Comparison of ENCODE assay signal across 11 cellular contexts in the genomic region with DNA sequence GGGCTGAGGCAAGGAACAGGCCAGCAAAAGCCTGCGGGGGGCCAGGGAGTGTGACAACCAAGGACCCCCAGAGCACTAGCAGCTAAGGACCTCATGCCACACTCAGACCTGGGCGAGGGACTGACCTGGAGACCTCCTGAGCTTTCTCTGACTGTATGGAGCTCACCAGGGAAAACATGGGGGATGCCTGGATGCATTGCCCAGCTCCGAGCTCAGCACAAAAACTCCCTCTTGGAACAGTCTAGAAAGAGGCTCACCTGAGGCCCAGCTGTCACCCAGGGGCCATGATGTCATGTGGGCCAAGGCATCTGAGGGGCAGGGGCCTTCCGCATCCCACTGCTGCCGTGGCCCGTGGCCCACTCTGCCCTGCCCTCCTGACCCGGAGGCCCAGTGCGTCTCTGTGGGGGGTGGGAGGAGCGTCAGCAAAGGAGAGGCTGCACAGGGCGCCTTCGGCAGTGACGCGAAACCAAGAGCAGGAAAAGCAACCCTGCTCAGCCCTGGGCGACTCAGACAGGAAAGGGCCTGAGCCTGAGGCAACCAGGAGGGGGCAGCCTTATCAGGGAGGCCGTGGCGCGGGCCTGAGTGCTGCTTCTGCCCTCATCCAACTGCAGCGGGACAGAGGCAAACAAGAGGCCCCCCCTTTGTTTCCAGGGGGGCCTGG. TPM values are rescaled to one million over a fixed set of nuclear protein-coding genes. Genes with fewer than 3 reads are reported as not detected.
DNase-seq lines count a peak whose midpoint lies in the region; ATAC-seq and TF ChIP-seq lines count a peak whose summit lies in the region.
"Had no signal": no experiment of that assay in that cellular context is flagged by ENCODE, and none has a peak within 500 bp of the region (broad histone marks: within the 10 kb centered on the region; RNA-seq: fewer than 3 reads in every experiment).

No MANE protein-coding gene starts in this region.

- in situ Hi-C loops in GM23248 (cut with MboI): no loop called here

- H3K9me3 Mint-ChIP-seq in natural killer cell: no peaks in the 10 kb centered on the region
- H3K9me3 Mint-ChIP-seq: mesothelial cell of epicardium had no signal

- H3K27me3 Mint-ChIP-seq in natural killer cell (ENCODE audit: low read depth in 2 of 2): no peaks in the 10 kb centered on the region

- no peak overlapping the region for H3K4me2 ChIP-seq in GM23248 (ENCODE audit: unreplicated experiment)

- H3K27ac Mint-ChIP-seq in natural killer cell: peak overlapping the region; percentile 74 to 99
- H3K27ac Mint-ChIP-seq: mesothelial cell of epicardium had no signal

- no peaks in the 10 kb centered on the region for H3F3A ChIP-seq in GM23248 (ENCODE audit: insufficient read depth)

- no peaks in the 10 kb centered on the region for H4K20me1 ChIP-seq in GM23248 (ENCODE audit: insufficient read depth)

- no peaks in the 10 kb centered on the region for H3K27me3 ChIP-seq in thymus (ENCODE audit: control insufficient read depth, insufficient read depth)
- H3K27me3 ChIP-seq in GM23248 (replicated peaks; ENCODE audit: insufficient read depth): no peaks in the 10 kb centered on the region

- WGBS in thymus: 88% methylated on average over 18 of the region's 18 CpGs
- 90 to 93% methylated on average over 18 of the region's 18 CpGs for WGBS in GM23248 (ENCODE audit: low coverage in 1 of 2, low lambda C conversion rate in 2 of 2, missing lambda C conversion rate in 2 of 2), 2 experiments

- H3K9me3 ChIP-seq in thymus (ENCODE audit: control insufficient read depth) (no peaks in the 10 kb centered on the region), GM23248 (ENCODE audit: low read depth) (no peaks in the 10 kb centered on the region)

- no peak overlapping the region for H3K4me3 Mint-ChIP-seq in natural killer cell
- H3K4me3 Mint-ChIP-seq: mesothelial cell of epicardium had no signal

- no peak overlapping the region for H2AFZ ChIP-seq in GM23248

- no peaks in the 10 kb centered on the region for H3K36me3 Mint-ChIP-seq in natural killer cell
- H3K36me3 Mint-ChIP-seq: mesothelial cell of epicardium had no signal

- H3K36me3 ChIP-seq in thymus (ENCODE audit: control insufficient read depth, insufficient read depth) (no peaks in the 10 kb centered on the region), GM23248 (ENCODE audit: low read depth) (no peaks in the 10 kb centered on the region)

- H3K4me3 ChIP-seq in thymus (ENCODE audit: low read length) (no peak overlapping the region), GM23248 (no peak overlapping the region)
- H3K4me3 ChIP-seq: SK-N-MC had no signal

- H3K9me2 ChIP-seq in GM23248 (ENCODE audit: insufficient read depth): no peaks in the 10 kb centered on the region

- H3K4me1 Mint-ChIP-seq in natural killer cell: peaks cover 49 to 63% of the 10 kb centered on the region in 2 donors

- H3K79me2 ChIP-seq in GM23248 (ENCODE audit: insufficient read depth): no peaks in the 10 kb centered on the region

- peak; percentile 21 to 48 (median 25) for ATAC-seq in natural killer cell

- H3K4me1 ChIP-seq in thymus (ENCODE audit: control insufficient read depth, insufficient read depth, low read length) (peaks cover 64% of the 10 kb centered on the region), GM23248 (ENCODE audit: insufficient read depth) (no peaks in the 10 kb centered on the region)

- no peak overlapping the region for H3K9ac ChIP-seq in GM23248

- intact Hi-C loops in natural killer cell (cut with micrococcal nuclease): loop anchor here (10.0 kb wide), 1 partner anchor 186 kb away; no protein-coding TSS in a partner anchor

- TF ChIP-seq CTCF in natural killer cell (IDR thresholded peaks at IDR 0.05): no peak

- DNase-seq in activated CD8-positive, alpha-beta memory T cell treated with anti-CD3 and anti-CD28 coated beads for 24 hours: peak; percentile 76
- DNase-seq in activated CD8-positive, alpha-beta memory T cell treated with anti-CD3 and anti-CD28 coated beads, Interleukin-2, amount 50 U/mL, for 4 hours: no peak
- DNase-seq in activated effector memory CD4-positive, alpha-beta T cell treated with Interleukin-2 at 50 U/mL for 16 hours: peak; percentile 33
- DNase-seq in natural killer cell (peak; percentile 15), NCI-H2029 treated with DMSO at 0.1 percent for 48 hours (lab: John Stamatoyannopoulos, UW) (no peak), epidermal melanocyte (ENCODE audit: insufficient read length, low spot score) (no peak), GM23248 (no peak)
- DNase-seq: NCI-H2171 treated with DMSO at 0.1 percent for 48 hours had no signal

- peak overlapping the region; percentile 99 for H3K27ac ChIP-seq in thymus (ENCODE audit: low read depth)
- H3K27ac ChIP-seq in GM23248: no peak overlapping the region
- H3K27ac ChIP-seq: SK-N-MC had no signal

RNA-seq across cellular contexts. Expression of a gene that starts 57.3 kb away (rescaled TPM):
- under 1 TPM in 1 of 3 donors, not detected in 2; 0.30 TPM for total RNA-seq in natural killer cell
- polyA plus RNA-seq in thymus (0.32 TPM), GM23248 (2016; fragmentation: Nextera tagmentation; extraction: Ambion mirVana) (not detected in 2 replicates)
- not detected in 2 replicates for total RNA-seq in GM23248 (2014; rRNA removed; shearing (Covaris generic))
- total RNA-seq: mesothelial cell of epicardium had no signal

Comparison
In these comparisons a context has a peak if more than half of its experiments do, and no peak if none do; other contexts are left out.
1. DNase-seq: peak in activated CD8-positive, alpha-beta memory T cell treated with anti-CD3 and anti-CD28 coated beads for 24 hours (single experiment), activated effector memory CD4-positive, alpha-beta T cell treated with Interleukin-2 at 50 U/mL for 16 hours (single experiment) and natural killer cell (single experiment); none in activated CD8-positive, alpha-beta memory T cell treated with anti-CD3 and anti-CD28 coated beads, Interleukin-2, amount 50 U/mL, for 4 hours (single experiment), NCI-H2029 treated with DMSO at 0.1 percent for 48 hours (single experiment), epidermal melanocyte (single experiment) and GM23248 (single experiment).